7 cellular contexts compared by ENCODE assay signal in genomic region chr14:41607119-41607785, GRCh38. TPM values are rescaled to one million over a fixed set of nuclear protein-coding genes. Genes with fewer than 3 reads are reported as not detected.
DNase-seq lines count a peak whose midpoint lies in the region; ATAC-seq, FAIRE-seq and TF ChIP-seq lines count a peak whose summit lies in the region.

No MANE protein-coding gene starts in this region.

- no peaks in the 10 kb centered on the region for H3K79me1 ChIP-seq in H1 (ENCODE audit: low read depth, low read length)

- CTCF ChIA-PET in HEK293T (lab: Yijun Ruan, JAX) = no interaction called here
- CTCF ChIA-PET in H1 (lab: Charles Lee; ENCODE audit: partially characterized antibody) = interaction anchor here (0.9 to 3.1 kb wide), 3 partner anchors 171 to 327 kb away, joined by 3 to 17 read pairs (median 3); no protein-coding TSS in a partner anchor

- TF ChIP-seq RAD21 in H1 (IDR thresholded peaks at IDR 0.05 in 1 of 2, conservative IDR thresholded peaks at IDR 0.05 in 1 of 2; ENCODE audit: low read depth in 2 of 2, low read length in 2 of 2) = no peak

- H4K20me1 ChIP-seq in H1 (replicated peaks in 1 of 2; ENCODE audit: control insufficient read depth in 1 of 2, insufficient read depth in 2 of 2, low read length in 2 of 2) = peaks cover 1 to 3% of the 10 kb centered on the region in 2 experiments

- H3K4ac ChIP-seq in H1 (replicated peaks; ENCODE audit: insufficient read length, low read depth, low read length) = no peak overlapping the region

- no peak overlapping the region for H3K18ac ChIP-seq in H1 (ENCODE audit: extremely low read depth, low read length)

- H3K27me3 Mint-ChIP-seq in nephron progenitor cell (ENCODE audit: low read depth, poor library complexity) = peaks cover 48% of the 10 kb centered on the region

- H4K91ac ChIP-seq in H1 (replicated peaks; ENCODE audit: insufficient read length, low read length) = no peak overlapping the region

- H3K14ac ChIP-seq in H1 (ENCODE audit: insufficient read length) = no peak overlapping the region

- WGBS in H1 (ENCODE audit: extremely low coverage in 1 of 2, insufficient coverage in 1 of 2, insufficient read length in 1 of 2, insufficient replicate concordance in 2 of 2, low coverage in 1 of 2, low lambda C conversion rate in 2 of 2, missing lambda C conversion rate in 1 of 2), 2 experiments = 4% methylated on average over 28 of the region's 29 CpGs; no CpG with 5 or more reads in 1 of the 2 experiments

- no peaks in the 10 kb centered on the region for H3K9me3 Mint-ChIP-seq in nephron progenitor cell

- peak overlapping the region; percentile 21; the same call in 1 of the 2 replicates for H2BK15ac ChIP-seq in H1 (ENCODE audit: low read length)

- POLR2A ChIA-PET in HEK293T (lab: Yijun Ruan, JAX) = interaction anchor here (1.1 kb wide), 1 partner anchor 14 kb away, joined by 4 read pairs; no protein-coding TSS in a partner anchor
- POLR2A ChIA-PET in H1 (lab: Charles Lee; ENCODE audit: partially characterized antibody) = interaction anchor here (0.7 to 1.4 kb wide), 3 partner anchors 13 to 327 kb away, joined by 3 to 5 read pairs (median 3); no protein-coding TSS in a partner anchor

- no peak overlapping the region for H2BK20ac ChIP-seq in H1 (ENCODE audit: low read length)

- peaks cover 18 to 46% (median 35%) of the 10 kb centered on the region in 4 experiments for H3K27me3 ChIP-seq in H1 (replicated peaks in 1 of 4; ENCODE audit: control insufficient read depth in 3 of 4, extremely low read depth in 1 of 4, insufficient read depth in 3 of 4, low read length in 3 of 4)

- TF ChIP-seq EP300 in H1 (IDR thresholded peaks at IDR 0.05; ENCODE audit: borderline replicate concordance in 1 of 2, low read depth in 2 of 2, low read length in 2 of 2) = no peak

- H3K4me1 Mint-ChIP-seq in nephron progenitor cell = peaks cover 63% of the 10 kb centered on the region

- H3K4me3 ChIP-seq in H1 (ENCODE audit: extremely low read depth in 1 of 4, insufficient read depth in 2 of 4, low read depth in 3 of 4, low read length in 4 of 4) = peak overlapping the region; percentile 74 to 89 (median 77)

- TF ChIP-seq CTCF in H1 (IDR thresholded peaks at IDR 0.05; ENCODE audit: control extremely low read depth in 1 of 3, insufficient read depth in 1 of 3, low read depth in 1 of 3, low read length in 3 of 3) (no peak), nephron progenitor cell (IDR thresholded peaks at IDR 0.05) (no peak)

- H3K36me3 ChIP-seq in H1 (ENCODE audit: control insufficient read depth in 2 of 4, insufficient read depth in 4 of 4, low read length in 3 of 4) = no peaks in the 10 kb centered on the region

- peak; percentile 6 for DNase-seq in HEK293T (ENCODE audit: extremely low spot score)
- peak; percentile 71 for DNase-seq in NCI-H524 treated with DMSO at 0.1 percent for 48 hours (lab: John Stamatoyannopoulos, UW)
- DNase-seq in H1 (ENCODE audit: low read depth in 1 of 2, low spot score in 2 of 2) = peak in 1 of 2 experiments; percentile 54
- DNase-seq in nephron progenitor cell = peak; percentile 22
- no peak for DNase-seq in iPS-NIHi7 (ENCODE audit: extremely low spot score)

- no peak for TF ChIP-seq POLR2A in H1 (IDR thresholded peaks at IDR 0.05; ENCODE audit: control extremely low read depth in 1 of 2, low read depth in 2 of 2, low read length in 2 of 2)

- H3K23me2 ChIP-seq in H1 (ENCODE audit: low read depth, low read length) = peaks cover 44% of the 10 kb centered on the region

- H4K8ac ChIP-seq in H1 (ENCODE audit: extremely low read depth, insufficient read depth, low read length) = no peak overlapping the region

- peaks cover 0 to 15% (median 7%) of the 10 kb centered on the region in 4 experiments; a peak in 6 of 7 replicates for H3K4me1 ChIP-seq in H1 (replicated peaks in 1 of 4; ENCODE audit: control insufficient read depth in 3 of 4, insufficient read depth in 4 of 4, low read length in 3 of 4)

- H4K5ac ChIP-seq in H1 (ENCODE audit: insufficient read length, low read depth, low read length) = no peak overlapping the region

- no peak overlapping the region for H3K27ac ChIP-seq in H1 (ENCODE audit: low read depth, low read length)

- H3K79me2 ChIP-seq in H1 (ENCODE audit: control insufficient read depth in 1 of 2, insufficient read depth in 2 of 2, low read length in 2 of 2) = peaks cover 0 to 15% of the 10 kb centered on the region in 2 experiments; a peak in 2 of 4 replicates

- H3K56ac ChIP-seq in H1 (replicated peaks; ENCODE audit: insufficient read length, low read depth, low read length) = no peak overlapping the region

- H3K23ac ChIP-seq in H1 (ENCODE audit: insufficient read length) = no peak overlapping the region

- no peak overlapping the region for H2BK120ac ChIP-seq in H1 (replicated peaks; ENCODE audit: low read depth, low read length)

- H3K4me3 Mint-ChIP-seq in nephron progenitor cell = peak overlapping the region; percentile 93

- no peaks in the 10 kb centered on the region for H3K36me3 Mint-ChIP-seq in nephron progenitor cell (ENCODE audit: low read depth)

- H3K9ac ChIP-seq in H1 (replicated peaks in 1 of 4; ENCODE audit: extremely low read depth in 1 of 4, low read depth in 3 of 4, low read length in 3 of 4) = no peak overlapping the region

- H2BK5ac ChIP-seq in H1 (ENCODE audit: low read depth, low read length) = no peak overlapping the region

- no peak for ATAC-seq in GM19395 (IDR thresholded peaks at IDR 0.05; ENCODE audit: unreplicated experiment)
- ATAC-seq in HG03108 (IDR thresholded peaks at IDR 0.05; ENCODE audit: unreplicated experiment) = no peak

- H2BK12ac ChIP-seq in H1 (ENCODE audit: low read depth, low read length) = no peak overlapping the region; the same call in 1 of the 2 replicates

- H2AFZ ChIP-seq in H1 (ENCODE audit: low read length) = 0 out of 2 replicates have a peak overlapping the region, but pooled peaks have one; percentile 42

- no peak overlapping the region for H2AK5ac ChIP-seq in H1 (ENCODE audit: low read depth, low read length)

- no peak overlapping the region for H3K27ac Mint-ChIP-seq in nephron progenitor cell

- no peaks in the 10 kb centered on the region for H3K9me3 ChIP-seq in H1 (ENCODE audit: insufficient read depth in 2 of 2, low read depth in 1 of 2, low read length in 1 of 2)

- FAIRE-seq in H1 (lab: Jason Lieb, UNC) = no peak

- peak overlapping the region; percentile 95 to 100 for H3K4me2 ChIP-seq in H1 (ENCODE audit: insufficient read depth in 1 of 2, low read depth in 2 of 2, low read length in 2 of 2)

TF ChIP-seq in HEK293T, 16 proteins besides CTCF, POLR2A, EP300 and RAD21:
- no peak for TF ChIP-seq LEF1 (IDR thresholded peaks at IDR 0.05; ENCODE audit: borderline replicate concordance)
- TF ChIP-seq L3MBTL2 (conservative IDR thresholded peaks at IDR 0.05) = peak; percentile 30; the same call in 1 of the 2 replicates

TF ChIP-seq in H1, 55 proteins besides CTCF, POLR2A, EP300 and RAD21:
- TF ChIP-seq JUND (IDR thresholded peaks at IDR 0.05; ENCODE audit: low read length) (no peak), TCF12 (IDR thresholded peaks at IDR 0.05; ENCODE audit: low read depth, low read length) (no peak), SP2 (IDR thresholded peaks at IDR 0.05; ENCODE audit: low read length) (no peak), KDM1A (IDR thresholded peaks at IDR 0.05; ENCODE audit: borderline replicate concordance, low read length) (peak; percentile 36; the same call in 1 of the 2 replicates), SRF (IDR thresholded peaks at IDR 0.05; ENCODE audit: low read depth, low read length) (no peak), RNF2 (IDR thresholded peaks at IDR 0.05; ENCODE audit: borderline replicate concordance, low read depth, low read length, missing control alignments, poor library complexity, severe bottlenecking) (peak; percentile 67), CHD1 (IDR thresholded peaks at IDR 0.05; ENCODE audit: low read depth, low read length) (no peak), BACH1 (IDR thresholded peaks at IDR 0.05; ENCODE audit: low read length) (no peak), NANOG (IDR thresholded peaks at IDR 0.05; ENCODE audit: insufficient read depth, low read depth, low read length, poor library complexity, severe bottlenecking) (no peak), SUZ12 (IDR thresholded peaks at IDR 0.05; ENCODE audit: low read length) (no peak; the same call in 1 of the 2 replicates), CBX8 (IDR thresholded peaks at IDR 0.05; ENCODE audit: borderline replicate concordance, low read depth, low read length) (no peak), CTBP2 (IDR thresholded peaks at IDR 0.05; ENCODE audit: borderline replicate concordance, insufficient read depth, insufficient read length, low read length) (no peak)
- TF ChIP-seq, protein P1, sequence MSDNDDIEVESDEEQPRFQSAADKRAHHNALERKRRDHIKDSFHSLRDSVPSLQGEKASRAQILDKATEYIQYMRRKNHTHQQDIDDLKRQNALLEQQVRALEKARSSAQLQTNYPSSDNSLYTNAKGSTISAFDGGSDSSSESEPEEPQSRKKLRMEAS (IDR thresholded peaks at IDR 0.05) = 0 out of 2 replicates have a peak, but pooled peaks have one; percentile 3

RNA-seq across cellular contexts. Expression of gene LRFN5, which starts 0.6 kb away (rescaled TPM):
- total RNA-seq in H1 (2021; fragmentation: NEBNext Ultra II Directional; extraction: Animal tissue kit (Norgen Biotek cat#: 25700)) = 4.7 and 5.4 TPM in 2 replicates
- 0.75 and 0.85 TPM in 2 replicates for polyA plus RNA-seq in H1 (2011; rRNA removed)
- 1.1 TPM for polyA plus RNA-seq in H1 (2011; cell fraction: cytosol; rRNA removed)
- polyA plus RNA-seq in H1 (2011; cell fraction: nucleus; rRNA removed) = 0.94 TPM
- polyA plus RNA-seq in H1 (2012, experiment 1 of 2) = 0.56 to 1.9 TPM (median 1.5 TPM) in 4 replicates
- 0.17 TPM for polyA plus RNA-seq in H1 (2012, experiment 2 of 2)
- polyA plus RNA-seq in H1 (2013, experiment 1 of 2) = 5.3 TPM
- polyA plus RNA-seq in H1 (2013, experiment 2 of 2) = 6.1 TPM
- polyA minus RNA-seq in H1 (2011; rRNA and poly(A)+ RNA removed) = 2.3 and 3.4 TPM in 2 replicates
- 1.5 TPM for polyA minus RNA-seq in H1 (2011; cell fraction: cytosol; rRNA and poly(A)+ RNA removed)
- polyA minus RNA-seq in H1 (2011; cell fraction: nucleus; rRNA and poly(A)+ RNA removed) = 12.1 TPM
